In the genomic region with DNA sequence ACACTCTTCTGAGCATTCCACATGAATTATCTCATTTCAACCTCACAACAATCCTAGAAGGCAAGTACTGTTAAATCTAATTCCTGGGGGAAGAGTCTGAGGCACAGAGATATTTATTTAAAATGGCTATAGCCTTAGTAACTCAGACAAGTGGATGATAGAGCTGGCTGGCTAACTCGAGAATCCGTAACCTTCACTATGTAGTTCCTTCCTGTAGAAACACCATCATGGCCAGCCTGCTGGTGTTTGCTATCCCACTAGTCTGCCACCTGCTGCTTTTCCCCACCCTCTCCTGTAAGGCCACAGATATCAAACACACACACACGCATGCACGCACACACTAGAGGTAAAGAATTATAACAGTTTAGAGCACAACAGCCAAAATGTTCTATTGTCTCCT, we compare ENCODE assay signal across 1 cellular context.
TF ChIP-seq lines count a peak whose summit lies in the region.

No MANE protein-coding gene starts in this region.

TF ChIP-seq in SK-N-SH treated with all-trans-retinoic acid at 6 μM for 48 hours, 23 proteins besides CTCF, POLR2A, EP300 and RAD21 (continued from another document):
- no peak for TF ChIP-seq TSHZ2 (CRISPR knock-in tag; IDR thresholded peaks at IDR 0.05)
